8 cellular contexts compared by ENCODE assay signal in the genomic region with DNA sequence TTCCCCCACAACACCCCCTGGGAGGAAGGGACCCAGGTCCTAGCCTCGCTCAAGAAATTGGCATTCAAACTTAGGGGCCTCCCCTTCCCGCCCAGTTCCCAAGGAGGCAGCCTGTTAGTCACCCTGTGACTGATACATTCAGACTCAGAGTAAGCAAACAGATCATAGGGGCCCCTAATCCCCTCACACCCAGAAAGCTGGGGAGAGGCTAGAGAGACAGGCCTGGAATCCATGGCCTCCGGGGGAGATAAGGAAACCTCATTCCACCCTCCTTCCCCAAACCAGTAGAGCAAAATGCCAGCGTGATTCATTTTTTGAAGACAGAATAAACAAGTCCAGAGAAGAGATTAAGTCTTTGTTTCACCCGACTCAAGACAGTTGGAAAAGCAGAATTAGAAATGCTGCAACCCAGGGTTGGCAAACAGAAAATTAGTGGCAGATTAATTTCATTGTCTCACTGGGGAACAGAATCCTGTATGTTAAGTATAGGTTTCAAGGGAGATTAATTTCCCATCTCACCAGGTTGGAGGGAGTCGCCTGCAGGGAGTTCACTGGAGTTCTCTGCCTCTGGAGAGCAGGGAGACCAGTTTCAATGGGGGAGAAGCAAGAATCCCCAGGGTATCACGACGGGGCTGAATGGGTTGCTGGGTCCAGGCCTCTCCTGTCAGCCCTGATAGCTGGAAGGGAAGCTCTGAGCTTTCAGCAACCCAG.
DNase-seq lines count a peak whose midpoint lies in the region; ATAC-seq, FAIRE-seq and TF ChIP-seq lines count a peak whose summit lies in the region.

No MANE protein-coding gene starts in this region.

- DNase-seq in Caco-2 (peak; percentile 94 to 97), HTR-8/SVneo (ENCODE audit: insufficient read length, low spot score) (peak; percentile 93), NCI-H1436 treated with DMSO at 0.1 percent for 48 hours (lab: John Stamatoyannopoulos, UW) (no peak), inferior parietal cortex (ENCODE audit: extremely low spot score) (no peak), NCI-H446 (lab: John Stamatoyannopoulos, UW) (no peak)

- ATAC-seq in GM18520 (IDR thresholded peaks at IDR 0.05; ENCODE audit: unreplicated experiment) = no peak

- H3K4me3 ChIP-seq in Caco-2 (ENCODE audit: low read depth, low read length) (peak overlapping the region; percentile 17; the same call in 1 of the 2 replicates), mesodermal cell (ENCODE audit: extremely low read depth, insufficient read depth, low read length, poor library complexity, severe bottlenecking) (no peak overlapping the region)

- H3K36me3 Mint-ChIP-seq in Caco-2 (ENCODE audit: insufficient read depth, unreplicated experiment) = peaks cover 22% of the 10 kb centered on the region
- no peaks in the 10 kb centered on the region for H3K36me3 Mint-ChIP-seq in activated naive CD4-positive, alpha-beta T cell treated with anti-CD3 and anti-CD28 coated beads, Interleukin-2, amount 50 U/mL, for 24 hours

- CTCF ChIA-PET in Caco-2 (lab: Charles Lee) = interaction anchor here (1.0 kb wide), 1 partner anchor 142 kb away, joined by 3 read pairs; no protein-coding TSS in a partner anchor

- H3K27me3 ChIP-seq in Caco-2 (replicated peaks; ENCODE audit: control insufficient read depth, insufficient read depth, low read length) = no peaks in the 10 kb centered on the region

- peaks cover 56% of the 10 kb centered on the region for H3K4me1 Mint-ChIP-seq in Caco-2 (ENCODE audit: low read depth, unreplicated experiment)
- H3K4me1 Mint-ChIP-seq in activated naive CD4-positive, alpha-beta T cell treated with anti-CD3 and anti-CD28 coated beads, Interleukin-2, amount 50 U/mL, for 24 hours = peaks cover 82% of the 10 kb centered on the region

- intact Hi-C loops in Caco-2 (cut with micrococcal nuclease; ENCODE audit: unreplicated experiment) = loop anchor here (1.0 to 5.0 kb wide), 6 partner anchors 13 to 903 kb away; no protein-coding TSS in a partner anchor

- peak; percentile 54 for FAIRE-seq in HTR-8/SVneo (lab: Jason Lieb, UNC)

- 20 to 52% methylated on average over 3 to 5 of the region's 8 CpGs for WGBS in mesodermal cell (ENCODE audit: insufficient coverage in 2 of 2), 2 experiments

- H3K9me3 Mint-ChIP-seq in Caco-2 (ENCODE audit: unreplicated experiment) = no peaks in the 10 kb centered on the region
- no peaks in the 10 kb centered on the region for H3K9me3 Mint-ChIP-seq in activated naive CD4-positive, alpha-beta T cell treated with anti-CD3 and anti-CD28 coated beads, Interleukin-2, amount 50 U/mL, for 24 hours

- H3K27ac Mint-ChIP-seq in Caco-2 (ENCODE audit: unreplicated experiment) = peak overlapping the region; percentile 98
- H3K27ac Mint-ChIP-seq in activated naive CD4-positive, alpha-beta T cell treated with anti-CD3 and anti-CD28 coated beads, Interleukin-2, amount 50 U/mL, for 24 hours = peak overlapping the region; percentile 89

- H3K36me3 ChIP-seq in Caco-2 (ENCODE audit: control insufficient read depth, insufficient read depth, low read length) (no peaks in the 10 kb centered on the region), mesodermal cell (ENCODE audit: control insufficient read depth, insufficient read depth, low read length) (no peaks in the 10 kb centered on the region)

- no peak for TF ChIP-seq CTCF in Caco-2 (IDR thresholded peaks at IDR 0.05; ENCODE audit: insufficient read depth in 1 of 2, low read depth in 1 of 2, low read length in 1 of 2, severe bottlenecking in 1 of 2, unreplicated experiment in 1 of 2)

- POLR2A ChIA-PET in Caco-2 (lab: Charles Lee) = interaction anchor here (0.5 to 0.6 kb wide), 3 partner anchors 9 to 90 kb away, joined by 3 to 9 read pairs (median 6); no protein-coding TSS in a partner anchor

- peak overlapping the region; percentile 96 for H3K27ac ChIP-seq in mesodermal cell (ENCODE audit: low read depth, low read length, severe bottlenecking)

- H3K27me3 Mint-ChIP-seq in Caco-2 (ENCODE audit: insufficient read depth, unreplicated experiment) = no peaks in the 10 kb centered on the region
- H3K27me3 Mint-ChIP-seq in activated naive CD4-positive, alpha-beta T cell treated with anti-CD3 and anti-CD28 coated beads, Interleukin-2, amount 50 U/mL, for 24 hours = no peaks in the 10 kb centered on the region

- no TSS peak for BruUV-seq in Caco-2 (replicated peaks; lab: Mats Ljungman, UMichigan)

- H3K4me3 Mint-ChIP-seq in Caco-2 (ENCODE audit: unreplicated experiment) = peak overlapping the region; percentile 68
- H3K4me3 Mint-ChIP-seq in activated naive CD4-positive, alpha-beta T cell treated with anti-CD3 and anti-CD28 coated beads, Interleukin-2, amount 50 U/mL, for 24 hours = peak overlapping the region; percentile 5

- H3K4me1 ChIP-seq in Caco-2 (peaks cover 41% of the 10 kb centered on the region), mesodermal cell (ENCODE audit: control insufficient read depth, insufficient read depth, low read length, poor library complexity, severe bottlenecking) (peaks cover 52% of the 10 kb centered on the region)

- H3K9me3 ChIP-seq in Caco-2 (no peaks in the 10 kb centered on the region), mesodermal cell (ENCODE audit: control insufficient read depth, low read length) (no peaks in the 10 kb centered on the region)

Comparison
In these comparisons a context has a peak if more than half of its experiments do, and no peak if none do; other contexts are left out.
1. DNase-seq: peak in Caco-2 (2 of 2) and HTR-8/SVneo (single experiment); none in NCI-H1436 treated with DMSO at 0.1 percent for 48 hours (single experiment), inferior parietal cortex (single experiment) and NCI-H446 (0 of 2).